In genomic region chr1:16607433-16607851, GRCh38 we compare ENCODE assay signal across 1 cellular context.
TF ChIP-seq lines count a peak whose summit lies in the region.

No MANE protein-coding gene starts in this region.

TF ChIP-seq in K562, 482 proteins besides CTCF, POLR2A, EP300 and RAD21 (continued from another document):
- 0 out of 2 replicates have a peak, but pooled peaks have one; percentile 60 for TF ChIP-seq ZNF277 (CRISPR knock-in tag; IDR thresholded peaks at IDR 0.05; ENCODE audit: borderline replicate concordance)
- no peak for TF ChIP-seq MTA3 (IDR thresholded peaks at IDR 0.05; ENCODE audit: borderline replicate concordance)
- TF ChIP-seq MTF1 (CRISPR knock-in tag; IDR thresholded peaks at IDR 0.05; ENCODE audit: borderline replicate concordance), result 0 out of 2 replicates have a peak, but pooled peaks have one; percentile 36
- TF ChIP-seq, protein P1, sequence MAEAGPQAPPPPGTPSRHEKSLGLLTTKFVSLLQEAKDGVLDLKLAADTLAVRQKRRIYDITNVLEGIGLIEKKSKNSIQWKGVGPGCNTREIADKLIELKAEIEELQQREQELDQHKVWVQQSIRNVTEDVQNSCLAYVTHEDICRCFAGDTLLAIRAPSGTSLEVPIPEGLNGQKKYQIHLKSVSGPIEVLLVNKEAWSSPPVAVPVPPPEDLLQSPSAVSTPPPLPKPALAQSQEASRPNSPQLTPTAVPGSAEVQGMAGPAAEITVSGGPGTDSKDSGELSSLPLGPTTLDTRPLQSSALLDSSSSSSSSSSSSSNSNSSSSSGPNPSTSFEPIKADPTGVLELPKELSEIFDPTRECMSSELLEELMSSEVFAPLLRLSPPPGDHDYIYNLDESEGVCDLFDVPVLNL (CRISPR knock-in tag; IDR thresholded peaks at IDR 0.05; ENCODE audit: low read depth), result no peak
- TF ChIP-seq, protein P2, sequence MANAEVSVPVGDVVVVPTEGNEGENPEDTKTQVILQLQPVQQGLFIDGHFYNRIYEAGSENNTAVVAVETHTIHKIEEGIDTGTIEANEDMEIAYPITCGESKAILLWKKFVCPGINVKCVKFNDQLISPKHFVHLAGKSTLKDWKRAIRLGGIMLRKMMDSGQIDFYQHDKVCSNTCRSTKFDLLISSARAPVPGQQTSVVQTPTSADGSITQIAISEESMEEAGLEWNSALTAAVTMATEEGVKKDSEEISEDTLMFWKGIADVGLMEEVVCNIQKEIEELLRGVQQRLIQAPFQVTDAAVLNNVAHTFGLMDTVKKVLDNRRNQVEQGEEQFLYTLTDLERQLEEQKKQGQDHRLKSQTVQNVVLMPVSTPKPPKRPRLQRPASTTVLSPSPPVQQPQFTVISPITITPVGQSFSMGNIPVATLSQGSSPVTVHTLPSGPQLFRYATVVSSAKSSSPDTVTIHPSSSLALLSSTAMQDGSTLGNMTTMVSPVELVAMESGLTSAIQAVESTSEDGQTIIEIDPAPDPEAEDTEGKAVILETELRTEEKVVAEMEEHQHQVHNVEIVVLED (CRISPR knock-in tag; IDR thresholded peaks at IDR 0.05), result no peak
- TF ChIP-seq GTF2E2 (tag; IDR thresholded peaks at IDR 0.05), result no peak
- no peak for TF ChIP-seq SMARCA4 (IDR thresholded peaks at IDR 0.05)
- TF ChIP-seq FOS (IDR thresholded peaks at IDR 0.05; ENCODE audit: extremely low read depth, insufficient read length), result no peak
- peak; percentile 35; the same call in 1 of the 2 replicates for TF ChIP-seq KLF1 (tag; IDR thresholded peaks at IDR 0.05)
- TF ChIP-seq, protein P3, sequence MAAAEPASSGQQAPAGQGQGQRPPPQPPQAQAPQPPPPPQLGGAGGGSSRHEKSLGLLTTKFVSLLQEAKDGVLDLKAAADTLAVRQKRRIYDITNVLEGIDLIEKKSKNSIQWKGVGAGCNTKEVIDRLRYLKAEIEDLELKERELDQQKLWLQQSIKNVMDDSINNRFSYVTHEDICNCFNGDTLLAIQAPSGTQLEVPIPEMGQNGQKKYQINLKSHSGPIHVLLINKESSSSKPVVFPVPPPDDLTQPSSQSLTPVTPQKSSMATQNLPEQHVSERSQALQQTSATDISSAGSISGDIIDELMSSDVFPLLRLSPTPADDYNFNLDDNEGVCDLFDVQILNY (CRISPR knock-in tag; IDR thresholded peaks at IDR 0.05), result no peak
- no peak for TF ChIP-seq RBM25 (IDR thresholded peaks at IDR 0.05; ENCODE audit: low read depth, low read length, severe bottlenecking)
- TF ChIP-seq ZNF431 (CRISPR knock-in tag; IDR thresholded peaks at IDR 0.05), result no peak
- no peak for TF ChIP-seq HMG20A (CRISPR knock-in tag; conservative IDR thresholded peaks at IDR 0.05)
- no peak for TF ChIP-seq RBM22 (IDR thresholded peaks at IDR 0.05; ENCODE audit: low read depth, low read length, poor library complexity, severe bottlenecking)
- no peak for TF ChIP-seq HDAC6 (IDR thresholded peaks at IDR 0.05; ENCODE audit: low read depth, low read length)
- TF ChIP-seq ZNF165 (CRISPR knock-in tag; IDR thresholded peaks at IDR 0.05; ENCODE audit: borderline replicate concordance), result no peak
- TF ChIP-seq ZNF124 (CRISPR knock-in tag; IDR thresholded peaks at IDR 0.05), result no peak
- TF ChIP-seq MECOM (CRISPR knock-in tag; IDR thresholded peaks at IDR 0.05), result no peak
- TF ChIP-seq NCOA6 (IDR thresholded peaks at IDR 0.05), result no peak
